Comparison of ENCODE assay signal across 1 cellular context in the genomic region with DNA sequence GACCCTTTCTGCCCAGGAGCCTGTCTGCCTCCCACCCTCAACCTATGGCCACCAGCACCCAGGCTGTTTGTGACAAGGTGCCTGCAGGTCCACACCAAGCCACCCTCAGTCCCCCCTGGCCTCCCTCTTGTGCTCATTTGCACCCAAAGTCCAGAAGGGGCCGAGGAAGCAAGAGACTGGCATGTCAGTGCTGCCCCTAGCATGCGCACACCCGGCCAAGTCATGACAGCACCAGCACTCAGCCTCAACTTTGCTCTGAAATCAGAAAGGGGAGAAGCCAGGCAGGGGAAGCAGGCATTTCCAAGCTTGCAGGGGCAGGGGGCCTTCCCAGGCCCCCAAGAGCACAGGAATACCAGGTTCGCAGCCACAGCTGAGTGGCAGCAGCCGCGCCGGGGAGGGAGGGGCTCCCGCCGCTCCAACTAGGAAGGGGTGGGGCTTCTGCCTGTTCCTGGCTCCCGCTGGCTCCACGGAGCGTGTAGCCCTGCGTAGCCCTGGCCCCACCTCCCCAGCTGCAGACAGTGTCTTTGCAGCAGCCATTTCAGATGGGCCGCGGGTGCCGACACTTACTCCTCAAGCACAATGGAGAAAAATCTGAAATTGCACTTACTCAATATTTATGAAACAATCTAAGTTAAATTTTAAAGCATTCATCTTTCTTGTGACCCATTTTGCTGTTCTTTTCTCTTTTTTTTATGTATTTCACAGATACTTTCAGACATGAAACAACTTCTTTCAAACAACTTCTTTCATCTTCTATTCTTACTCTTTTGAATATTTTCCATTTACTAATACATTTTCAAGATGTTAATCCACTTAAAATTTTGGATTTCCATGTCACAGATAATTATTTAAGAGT.
TF ChIP-seq lines count a peak whose summit lies in the region.

No MANE protein-coding gene starts in this region.

TF ChIP-seq in K562, 482 proteins besides CTCF, POLR2A, EP300 and RAD21 (continued from another document):
- TF ChIP-seq, protein P1, sequence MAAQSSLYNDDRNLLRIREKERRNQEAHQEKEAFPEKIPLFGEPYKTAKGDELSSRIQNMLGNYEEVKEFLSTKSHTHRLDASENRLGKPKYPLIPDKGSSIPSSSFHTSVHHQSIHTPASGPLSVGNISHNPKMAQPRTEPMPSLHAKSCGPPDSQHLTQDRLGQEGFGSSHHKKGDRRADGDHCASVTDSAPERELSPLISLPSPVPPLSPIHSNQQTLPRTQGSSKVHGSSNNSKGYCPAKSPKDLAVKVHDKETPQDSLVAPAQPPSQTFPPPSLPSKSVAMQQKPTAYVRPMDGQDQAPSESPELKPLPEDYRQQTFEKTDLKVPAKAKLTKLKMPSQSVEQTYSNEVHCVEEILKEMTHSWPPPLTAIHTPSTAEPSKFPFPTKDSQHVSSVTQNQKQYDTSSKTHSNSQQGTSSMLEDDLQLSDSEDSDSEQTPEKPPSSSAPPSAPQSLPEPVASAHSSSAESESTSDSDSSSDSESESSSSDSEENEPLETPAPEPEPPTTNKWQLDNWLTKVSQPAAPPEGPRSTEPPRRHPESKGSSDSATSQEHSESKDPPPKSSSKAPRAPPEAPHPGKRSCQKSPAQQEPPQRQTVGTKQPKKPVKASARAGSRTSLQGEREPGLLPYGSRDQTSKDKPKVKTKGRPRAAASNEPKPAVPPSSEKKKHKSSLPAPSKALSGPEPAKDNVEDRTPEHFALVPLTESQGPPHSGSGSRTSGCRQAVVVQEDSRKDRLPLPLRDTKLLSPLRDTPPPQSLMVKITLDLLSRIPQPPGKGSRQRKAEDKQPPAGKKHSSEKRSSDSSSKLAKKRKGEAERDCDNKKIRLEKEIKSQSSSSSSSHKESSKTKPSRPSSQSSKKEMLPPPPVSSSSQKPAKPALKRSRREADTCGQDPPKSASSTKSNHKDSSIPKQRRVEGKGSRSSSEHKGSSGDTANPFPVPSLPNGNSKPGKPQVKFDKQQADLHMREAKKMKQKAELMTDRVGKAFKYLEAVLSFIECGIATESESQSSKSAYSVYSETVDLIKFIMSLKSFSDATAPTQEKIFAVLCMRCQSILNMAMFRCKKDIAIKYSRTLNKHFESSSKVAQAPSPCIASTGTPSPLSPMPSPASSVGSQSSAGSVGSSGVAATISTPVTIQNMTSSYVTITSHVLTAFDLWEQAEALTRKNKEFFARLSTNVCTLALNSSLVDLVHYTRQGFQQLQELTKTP (IDR thresholded peaks at IDR 0.05; ENCODE audit: low read depth in 1 of 2, partially characterized antibody in 2 of 2), result no peak
- TF ChIP-seq RBFOX2 (IDR thresholded peaks at IDR 0.05; ENCODE audit: low read depth, low read length) (peak; percentile 66), LEF1 (IDR thresholded peaks at IDR 0.05) (no peak), CREB1 (IDR thresholded peaks at IDR 0.05) (0 out of 2 replicates have a peak, but pooled peaks have one; percentile 18), CREB1 (CRISPR knock-in tag; IDR thresholded peaks at IDR 0.05) (no peak), POLR2G (IDR thresholded peaks at IDR 0.05; ENCODE audit: low read depth, low read length) (peak; percentile 71), GABPA (tag; conservative IDR thresholded peaks at IDR 0.05; ENCODE audit: low read depth) (no peak), L3MBTL2 (IDR thresholded peaks at IDR 0.05) (0 out of 2 replicates have a peak, but pooled peaks have one; percentile 38), NRF1 (conservative IDR thresholded peaks at IDR 0.05 in 1 of 2, IDR thresholded peaks at IDR 0.05 in 1 of 2) (peak in 1 of 2 experiments; percentile 50), YY1 (IDR thresholded peaks at IDR 0.05; ENCODE audit: borderline replicate concordance in 1 of 3, control insufficient read depth in 1 of 3, extremely low read depth in 1 of 3, insufficient read depth in 3 of 3, insufficient read length in 1 of 3, insufficient replicate concordance in 2 of 3, low read depth in 1 of 3, low read length in 2 of 3) (peak in 2 of 3 experiments; percentile 48 to 84), POLR2H (tag; IDR thresholded peaks at IDR 0.05; ENCODE audit: low read depth) (peak; percentile 67), TEAD4 (IDR thresholded peaks at IDR 0.05; ENCODE audit: low read length) (peak; percentile 26; the same call in 1 of the 2 replicates), TEAD4 (CRISPR knock-in tag; IDR thresholded peaks at IDR 0.05; ENCODE audit: borderline replicate concordance) (no peak)
- TF ChIP-seq, protein P2, sequence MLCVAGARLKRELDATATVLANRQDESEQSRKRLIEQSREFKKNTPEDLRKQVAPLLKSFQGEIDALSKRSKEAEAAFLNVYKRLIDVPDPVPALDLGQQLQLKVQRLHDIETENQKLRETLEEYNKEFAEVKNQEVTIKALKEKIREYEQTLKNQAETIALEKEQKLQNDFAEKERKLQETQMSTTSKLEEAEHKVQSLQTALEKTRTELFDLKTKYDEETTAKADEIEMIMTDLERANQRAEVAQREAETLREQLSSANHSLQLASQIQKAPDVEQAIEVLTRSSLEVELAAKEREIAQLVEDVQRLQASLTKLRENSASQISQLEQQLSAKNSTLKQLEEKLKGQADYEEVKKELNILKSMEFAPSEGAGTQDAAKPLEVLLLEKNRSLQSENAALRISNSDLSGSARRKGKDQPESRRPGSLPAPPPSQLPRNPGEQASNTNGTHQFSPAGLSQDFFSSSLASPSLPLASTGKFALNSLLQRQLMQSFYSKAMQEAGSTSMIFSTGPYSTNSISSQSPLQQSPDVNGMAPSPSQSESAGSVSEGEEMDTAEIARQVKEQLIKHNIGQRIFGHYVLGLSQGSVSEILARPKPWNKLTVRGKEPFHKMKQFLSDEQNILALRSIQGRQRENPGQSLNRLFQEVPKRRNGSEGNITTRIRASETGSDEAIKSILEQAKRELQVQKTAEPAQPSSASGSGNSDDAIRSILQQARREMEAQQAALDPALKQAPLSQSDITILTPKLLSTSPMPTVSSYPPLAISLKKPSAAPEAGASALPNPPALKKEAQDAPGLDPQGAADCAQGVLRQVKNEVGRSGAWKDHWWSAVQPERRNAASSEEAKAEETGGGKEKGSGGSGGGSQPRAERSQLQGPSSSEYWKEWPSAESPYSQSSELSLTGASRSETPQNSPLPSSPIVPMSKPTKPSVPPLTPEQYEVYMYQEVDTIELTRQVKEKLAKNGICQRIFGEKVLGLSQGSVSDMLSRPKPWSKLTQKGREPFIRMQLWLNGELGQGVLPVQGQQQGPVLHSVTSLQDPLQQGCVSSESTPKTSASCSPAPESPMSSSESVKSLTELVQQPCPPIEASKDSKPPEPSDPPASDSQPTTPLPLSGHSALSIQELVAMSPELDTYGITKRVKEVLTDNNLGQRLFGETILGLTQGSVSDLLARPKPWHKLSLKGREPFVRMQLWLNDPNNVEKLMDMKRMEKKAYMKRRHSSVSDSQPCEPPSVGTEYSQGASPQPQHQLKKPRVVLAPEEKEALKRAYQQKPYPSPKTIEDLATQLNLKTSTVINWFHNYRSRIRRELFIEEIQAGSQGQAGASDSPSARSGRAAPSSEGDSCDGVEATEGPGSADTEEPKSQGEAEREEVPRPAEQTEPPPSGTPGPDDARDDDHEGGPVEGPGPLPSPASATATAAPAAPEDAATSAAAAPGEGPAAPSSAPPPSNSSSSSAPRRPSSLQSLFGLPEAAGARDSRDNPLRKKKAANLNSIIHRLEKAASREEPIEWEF (CRISPR knock-in tag; IDR thresholded peaks at IDR 0.05), result no peak
- TF ChIP-seq, protein P3, sequence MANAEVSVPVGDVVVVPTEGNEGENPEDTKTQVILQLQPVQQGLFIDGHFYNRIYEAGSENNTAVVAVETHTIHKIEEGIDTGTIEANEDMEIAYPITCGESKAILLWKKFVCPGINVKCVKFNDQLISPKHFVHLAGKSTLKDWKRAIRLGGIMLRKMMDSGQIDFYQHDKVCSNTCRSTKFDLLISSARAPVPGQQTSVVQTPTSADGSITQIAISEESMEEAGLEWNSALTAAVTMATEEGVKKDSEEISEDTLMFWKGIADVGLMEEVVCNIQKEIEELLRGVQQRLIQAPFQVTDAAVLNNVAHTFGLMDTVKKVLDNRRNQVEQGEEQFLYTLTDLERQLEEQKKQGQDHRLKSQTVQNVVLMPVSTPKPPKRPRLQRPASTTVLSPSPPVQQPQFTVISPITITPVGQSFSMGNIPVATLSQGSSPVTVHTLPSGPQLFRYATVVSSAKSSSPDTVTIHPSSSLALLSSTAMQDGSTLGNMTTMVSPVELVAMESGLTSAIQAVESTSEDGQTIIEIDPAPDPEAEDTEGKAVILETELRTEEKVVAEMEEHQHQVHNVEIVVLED (CRISPR knock-in tag; IDR thresholded peaks at IDR 0.05), result peak; percentile 57; the same call in 1 of the 2 replicates
- TF ChIP-seq, protein P4, sequence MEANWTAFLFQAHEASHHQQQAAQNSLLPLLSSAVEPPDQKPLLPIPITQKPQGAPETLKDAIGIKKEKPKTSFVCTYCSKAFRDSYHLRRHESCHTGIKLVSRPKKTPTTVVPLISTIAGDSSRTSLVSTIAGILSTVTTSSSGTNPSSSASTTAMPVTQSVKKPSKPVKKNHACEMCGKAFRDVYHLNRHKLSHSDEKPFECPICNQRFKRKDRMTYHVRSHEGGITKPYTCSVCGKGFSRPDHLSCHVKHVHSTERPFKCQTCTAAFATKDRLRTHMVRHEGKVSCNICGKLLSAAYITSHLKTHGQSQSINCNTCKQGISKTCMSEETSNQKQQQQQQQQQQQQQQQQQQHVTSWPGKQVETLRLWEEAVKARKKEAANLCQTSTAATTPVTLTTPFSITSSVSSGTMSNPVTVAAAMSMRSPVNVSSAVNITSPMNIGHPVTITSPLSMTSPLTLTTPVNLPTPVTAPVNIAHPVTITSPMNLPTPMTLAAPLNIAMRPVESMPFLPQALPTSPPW (CRISPR knock-in tag; IDR thresholded peaks at IDR 0.05), result peak; percentile 22; the same call in 1 of the 2 replicates
- TF ChIP-seq, protein P5, sequence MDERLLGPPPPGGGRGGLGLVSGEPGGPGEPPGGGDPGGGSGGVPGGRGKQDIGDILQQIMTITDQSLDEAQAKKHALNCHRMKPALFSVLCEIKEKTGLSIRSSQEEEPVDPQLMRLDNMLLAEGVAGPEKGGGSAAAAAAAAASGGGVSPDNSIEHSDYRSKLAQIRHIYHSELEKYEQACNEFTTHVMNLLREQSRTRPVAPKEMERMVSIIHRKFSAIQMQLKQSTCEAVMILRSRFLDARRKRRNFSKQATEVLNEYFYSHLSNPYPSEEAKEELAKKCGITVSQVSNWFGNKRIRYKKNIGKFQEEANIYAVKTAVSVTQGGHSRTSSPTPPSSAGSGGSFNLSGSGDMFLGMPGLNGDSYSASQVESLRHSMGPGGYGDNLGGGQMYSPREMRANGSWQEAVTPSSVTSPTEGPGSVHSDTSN (CRISPR knock-in tag; IDR thresholded peaks at IDR 0.05; ENCODE audit: low read depth), result no peak
- TF ChIP-seq, protein P5 (tag; conservative IDR thresholded peaks at IDR 0.05; ENCODE audit: low read depth), result peak; percentile 66
- TF ChIP-seq, protein P6, sequence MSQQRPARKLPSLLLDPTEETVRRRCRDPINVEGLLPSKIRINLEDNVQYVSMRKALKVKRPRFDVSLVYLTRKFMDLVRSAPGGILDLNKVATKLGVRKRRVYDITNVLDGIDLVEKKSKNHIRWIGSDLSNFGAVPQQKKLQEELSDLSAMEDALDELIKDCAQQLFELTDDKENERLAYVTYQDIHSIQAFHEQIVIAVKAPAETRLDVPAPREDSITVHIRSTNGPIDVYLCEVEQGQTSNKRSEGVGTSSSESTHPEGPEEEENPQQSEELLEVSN (IDR thresholded peaks at IDR 0.05; ENCODE audit: borderline replicate concordance in 1 of 2, extremely low read depth in 1 of 2, insufficient read depth in 1 of 2, insufficient read length in 1 of 2, low read depth in 1 of 2, low read length in 1 of 2, poor library complexity in 1 of 2, severe bottlenecking in 1 of 2), result peak in 1 of 2 experiments; percentile 56
- TF ChIP-seq, protein P7, sequence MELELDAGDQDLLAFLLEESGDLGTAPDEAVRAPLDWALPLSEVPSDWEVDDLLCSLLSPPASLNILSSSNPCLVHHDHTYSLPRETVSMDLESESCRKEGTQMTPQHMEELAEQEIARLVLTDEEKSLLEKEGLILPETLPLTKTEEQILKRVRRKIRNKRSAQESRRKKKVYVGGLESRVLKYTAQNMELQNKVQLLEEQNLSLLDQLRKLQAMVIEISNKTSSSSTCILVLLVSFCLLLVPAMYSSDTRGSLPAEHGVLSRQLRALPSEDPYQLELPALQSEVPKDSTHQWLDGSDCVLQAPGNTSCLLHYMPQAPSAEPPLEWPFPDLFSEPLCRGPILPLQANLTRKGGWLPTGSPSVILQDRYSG (tag; conservative IDR thresholded peaks at IDR 0.05; ENCODE audit: low read depth), result no peak
